ENCODE assay signal across 17 cellular contexts in genomic region chr9:113532809-113533190, GRCh38.
DNase-seq lines count a peak whose midpoint lies in the region; ATAC-seq, FAIRE-seq and TF ChIP-seq lines count a peak whose summit lies in the region.
"Had no signal": no experiment of that assay in that cellular context is flagged by ENCODE, and none has a peak within 500 bp of the region (broad histone marks: within the 10 kb centered on the region; RNA-seq: fewer than 3 reads in every experiment).

No MANE protein-coding gene starts in this region.

- H4K20me1 ChIP-seq in endothelial cell of umbilical vein (replicated peaks; ENCODE audit: control insufficient read depth, extremely low read depth, insufficient read depth, low read length), result no peaks in the 10 kb centered on the region

- BruUV-seq in endothelial cell of umbilical vein (replicated peaks; lab: Mats Ljungman, UMichigan), result no TSS peak

- ATAC-seq in sciatic nerve (no peak), HG02642 (IDR thresholded peaks at IDR 0.05; ENCODE audit: poor library complexity, unreplicated experiment) (no peak)
- ATAC-seq: A549; CD8-positive, alpha-beta T cell; GM12878; HCT116 had no signal

- H3K27ac Mint-ChIP-seq in CD8-positive, alpha-beta memory T cell, result peak overlapping the region in 7 of 8 donors; percentile 10 to 87 (median 68)
- H3K27ac Mint-ChIP-seq: CD14-positive monocyte had no signal

- CTCF ChIA-PET in CD8-positive, alpha-beta memory T cell (lab: Charles Lee), result interaction anchor here (0.9 to 1.1 kb wide), 2 partner anchors 8 to 9 kb away, joined by 3 read pairs; no protein-coding TSS in a partner anchor
- CTCF ChIA-PET in endothelial cell of umbilical vein (lab: Charles Lee), result interaction anchor here (0.7 to 2.3 kb wide), 6 partner anchors 12 to 125 kb away, joined by 3 to 10 read pairs (median 4); no protein-coding TSS in a partner anchor
- CTCF ChIA-PET in GM10248 (lab: Yijun Ruan, JAX), result interaction anchor here (1.0 to 2.4 kb wide), 8 partner anchors 9 to 57 kb away, joined by 3 to 15 read pairs (median 3); no protein-coding TSS in a partner anchor

- POLR2A ChIA-PET in CD8-positive, alpha-beta memory T cell (lab: Charles Lee), result interaction anchor here (0.7 kb wide), 1 partner anchor 123 kb away, joined by 5 read pairs; the partner anchor contains the start of genes C9orf43 and POLE3
- POLR2A ChIA-PET in endothelial cell of umbilical vein (lab: Charles Lee) (interaction anchor here (0.9 kb wide), 1 partner anchor 11 kb away, joined by 3 read pairs; no protein-coding TSS in a partner anchor), GM10248 (lab: Yijun Ruan, JAX) (interaction anchor here (0.7 kb wide), 2 partner anchors 9 to 48 kb away, joined by 5 to 6 read pairs; no protein-coding TSS in a partner anchor)

- no peaks in the 10 kb centered on the region for H3K27me3 ChIP-seq in CD8-positive, alpha-beta memory T cell (ENCODE audit: insufficient read depth, low read length, poor library complexity, severe bottlenecking)
- H3K27me3 ChIP-seq in endothelial cell of umbilical vein (ENCODE audit: control insufficient read depth in 2 of 2, insufficient read depth in 2 of 2, low read length in 2 of 2), result no peaks in the 10 kb centered on the region

- in situ Hi-C loops in G401 (cut with HindIII; ENCODE audit: low sequenced_read_pairs), result no loop called here

- H3K4me1 ChIP-seq in CD8-positive, alpha-beta memory T cell (ENCODE audit: insufficient read depth, low read length), result no peaks in the 10 kb centered on the region
- no peaks in the 10 kb centered on the region for H3K4me1 ChIP-seq in endothelial cell of umbilical vein (ENCODE audit: control insufficient read depth, extremely low read depth, insufficient read depth, low read length)
- H3K4me1 ChIP-seq: A549 had no signal

- no peak for TF ChIP-seq CTCF in endothelial cell of umbilical vein (IDR thresholded peaks at IDR 0.05; ENCODE audit: extremely low read depth in 1 of 2, insufficient read depth in 1 of 2, low read depth in 1 of 2, low read length in 2 of 2)
- TF ChIP-seq CTCF in GM10248 (IDR thresholded peaks at IDR 0.05; ENCODE audit: control extremely low read depth, extremely low read depth, low read depth, missing control alignments), result no peak

- H3K27me3 Mint-ChIP-seq in CD8-positive, alpha-beta memory T cell, result no peaks in the 10 kb centered on the region

- peaks cover 0 to 87% (median 24%) of the 10 kb centered on the region in 3 donors for H3K36me3 Mint-ChIP-seq in CD8-positive, alpha-beta memory T cell
- H3K36me3 Mint-ChIP-seq: CD14-positive monocyte had no signal

- H3K9me3 Mint-ChIP-seq in CD8-positive, alpha-beta memory T cell, result no peaks in the 10 kb centered on the region
- H3K9me3 Mint-ChIP-seq: CD14-positive monocyte; CD8-positive, alpha-beta T cell had no signal

- FAIRE-seq in endothelial cell of umbilical vein (lab: Jason Lieb, UNC), result no peak
- FAIRE-seq: A549, GM12878, GM18507, H54 had no signal

- H3K79me2 ChIP-seq in endothelial cell of umbilical vein (ENCODE audit: control insufficient read depth, insufficient read depth, low read length), result peaks cover 12% of the 10 kb centered on the region

- no peak overlapping the region for H3K27ac ChIP-seq in CD8-positive, alpha-beta memory T cell (ENCODE audit: low read depth, low read length)
- H3K27ac ChIP-seq in endothelial cell of umbilical vein (ENCODE audit: insufficient read depth, low read depth, low read length), result no peak overlapping the region
- H3K27ac ChIP-seq: A549 had no signal

- peak in 1 of 5 donors; percentile 35 for DNase-seq in CD8-positive, alpha-beta memory T cell
- DNase-seq in G401 (ENCODE audit: low spot score) (peak; percentile 18), endothelial cell of umbilical vein (ENCODE audit: low read depth, low spot score) (no peak), sciatic nerve (ENCODE audit: low spot score) (peak; percentile 22), GM10248 (ENCODE audit: extremely low spot score) (no peak)
- no peak for DNase-seq in activated T-cell treated with anti-CD3 and anti-CD28 coated beads, Interleukin-2, amount 50 U/mL, for 1 hour
- DNase-seq in activated CD4-positive, alpha-beta T cell treated with anti-CD3 and anti-CD28 coated beads for 48 hours, result no peak
- DNase-seq: Caco-2; CD8-positive, alpha-beta T cell; DMS53 had no signal

- no peak overlapping the region for H3K4me3 ChIP-seq in CD8-positive, alpha-beta memory T cell (ENCODE audit: low read length)
- no peak overlapping the region for H3K4me3 ChIP-seq in endothelial cell of umbilical vein (replicated peaks in 1 of 3; ENCODE audit: insufficient read depth in 1 of 3, low read depth in 1 of 3, low read length in 3 of 3)
- H3K4me3 ChIP-seq: A549, GM12878 had no signal

- no peaks in the 10 kb centered on the region for H3K9me1 ChIP-seq in endothelial cell of umbilical vein (replicated peaks; ENCODE audit: control insufficient read depth, extremely low read depth, insufficient read depth, low read length)

- H3K4me2 ChIP-seq in endothelial cell of umbilical vein (ENCODE audit: insufficient read depth, low read length), result no peak overlapping the region
- H3K4me2 ChIP-seq: A549 had no signal

- no peak overlapping the region for H3K9ac ChIP-seq in endothelial cell of umbilical vein (replicated peaks; ENCODE audit: extremely low read depth, insufficient read depth, low read length)

- H3K4me1 Mint-ChIP-seq in CD8-positive, alpha-beta memory T cell, result peaks cover 39 to 79% (median 62%) of the 10 kb centered on the region in 3 donors

- H3K9me3 ChIP-seq in CD8-positive, alpha-beta memory T cell (ENCODE audit: low read length), result no peaks in the 10 kb centered on the region
- H3K9me3 ChIP-seq in endothelial cell of umbilical vein (replicated peaks; ENCODE audit: control insufficient read depth, insufficient read depth, low read length), result no peaks in the 10 kb centered on the region
- H3K9me3 ChIP-seq: A549, Caco-2 had no signal

- TF ChIP-seq POLR2A in endothelial cell of umbilical vein (IDR thresholded peaks at IDR 0.05; ENCODE audit: low read depth, low read length), result peak; percentile 46

- H3K36me3 ChIP-seq in CD8-positive, alpha-beta memory T cell (ENCODE audit: insufficient read depth, low read length), result peaks cover 27% of the 10 kb centered on the region
- peaks cover 58 to 80% of the 10 kb centered on the region in 2 experiments for H3K36me3 ChIP-seq in endothelial cell of umbilical vein (ENCODE audit: control insufficient read depth in 2 of 2, extremely low read depth in 1 of 2, insufficient read depth in 2 of 2, low read length in 2 of 2)

- dilution Hi-C loops in endothelial cell of umbilical vein (cut with MboI; ENCODE audit: extremely low pct_ligation_motif_present, low sequenced_read_pairs), result no loop called here

- H2AFZ ChIP-seq in endothelial cell of umbilical vein (ENCODE audit: low read depth, low read length), result no peak overlapping the region

- H3K4me3 Mint-ChIP-seq in CD8-positive, alpha-beta memory T cell, result no peak overlapping the region
- H3K4me3 Mint-ChIP-seq: CD14-positive monocyte; CD8-positive, alpha-beta T cell had no signal

- intact Hi-C loops in endothelial cell of umbilical vein (cut with micrococcal nuclease), result no loop called here
- intact Hi-C loops in sciatic nerve (cut with DNase I), result no loop called here

TF ChIP-seq in endothelial cell of umbilical vein, 7 proteins besides CTCF, POLR2A, EP300 and RAD21:
- TF ChIP-seq MYC (IDR thresholded peaks at IDR 0.05; ENCODE audit: low read depth, low read length) (no peak), FOS (IDR thresholded peaks at IDR 0.05; ENCODE audit: borderline replicate concordance, insufficient read depth, low read length) (no peak), JUN (IDR thresholded peaks at IDR 0.05; ENCODE audit: borderline replicate concordance, insufficient read depth, insufficient read length, low read depth) (no peak), GATA2 (IDR thresholded peaks at IDR 0.05; ENCODE audit: insufficient read depth, insufficient read length, low read depth, low read length) (no peak)
- TF ChIP-seq, protein P1, sequence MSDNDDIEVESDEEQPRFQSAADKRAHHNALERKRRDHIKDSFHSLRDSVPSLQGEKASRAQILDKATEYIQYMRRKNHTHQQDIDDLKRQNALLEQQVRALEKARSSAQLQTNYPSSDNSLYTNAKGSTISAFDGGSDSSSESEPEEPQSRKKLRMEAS (IDR thresholded peaks at IDR 0.05; ENCODE audit: insufficient read depth, insufficient read length), result no peak

Comparison
In these comparisons a context has a peak if more than half of its experiments do, and no peak if none do; other contexts are left out.
1. DNase-seq: peak in G401 (single experiment) and sciatic nerve (single experiment); none in endothelial cell of umbilical vein (single experiment), activated T-cell treated with anti-CD3 and anti-CD28 coated beads, Interleukin-2, amount 50 U/mL, for 1 hour (single experiment), GM10248 (single experiment) and activated CD4-positive, alpha-beta T cell treated with anti-CD3 and anti-CD28 coated beads for 48 hours (single experiment).